In genomic region chr2:138727956-138728355, GRCh38 we compare ENCODE assay signal across 22 cellular contexts. TPM values are rescaled to one million over a fixed set of nuclear protein-coding genes. Genes with fewer than 3 reads are reported as not detected.
DNase-seq lines count a peak whose midpoint lies in the region; TF ChIP-seq lines count a peak whose summit lies in the region.
"Had no signal": no experiment of that assay in that cellular context is flagged by ENCODE, and none has a peak within 500 bp of the region (broad histone marks: within the 10 kb centered on the region; RNA-seq: fewer than 3 reads in every experiment).

No MANE protein-coding gene starts in this region.

- no peak overlapping the region for H2AK5ac ChIP-seq in H9 (ENCODE audit: insufficient read length, low read length)

- no peak overlapping the region for H2BK5ac ChIP-seq in H9 (ENCODE audit: insufficient read length, low read length)

- H3K4me1 Mint-ChIP-seq in H9 (peaks cover 16 to 33% of the 10 kb centered on the region in 2 experiments), neural progenitor cell (peaks cover 15% of the 10 kb centered on the region)
- H3K4me1 Mint-ChIP-seq: CD4-positive, CD25-positive, alpha-beta regulatory T cell; IgD-negative memory B cell had no signal

- no peak overlapping the region for H3K14ac ChIP-seq in H9 (ENCODE audit: insufficient read depth, low read length)

- H3K18ac ChIP-seq in H9 (ENCODE audit: insufficient read length, low read depth, low read length) = no peak overlapping the region

- in situ Hi-C loops in SK-MEL-5 (cut with HindIII; ENCODE audit: low pct_unique_long_range_greater_than_20kb, low sequenced_read_pairs) = no loop called here

- H3K4me2 ChIP-seq in H9 (ENCODE audit: insufficient read depth, insufficient read length, low read length) = no peak overlapping the region
- no peak overlapping the region for H3K4me2 ChIP-seq in neural progenitor cell
- H3K4me2 ChIP-seq: BLaER1 had no signal

- H2BK12ac ChIP-seq in H9 (ENCODE audit: insufficient read length, low read depth, low read length) = no peak overlapping the region

- WGBS in H9 (ENCODE audit: extremely low coverage, insufficient read length, low lambda C conversion rate) = no CpG with 5 or more reads among the region's 1 CpG

- H3K4me3 ChIP-seq in epithelial cell of proximal tubule (ENCODE audit: low read depth, low read length) = no peak overlapping the region
- no peak overlapping the region for H3K4me3 ChIP-seq in neural progenitor cell
- H3K4me3 ChIP-seq: BLaER1 had no signal

- H3K27me3 Mint-ChIP-seq in H9 (ENCODE audit: low read depth) = no peaks in the 10 kb centered on the region
- no peaks in the 10 kb centered on the region for H3K27me3 Mint-ChIP-seq in neural progenitor cell (ENCODE audit: insufficient read depth, low read depth)
- H3K27me3 Mint-ChIP-seq: CD4-positive, CD25-positive, alpha-beta regulatory T cell had no signal

- no peaks in the 10 kb centered on the region for H4K20me1 ChIP-seq in H9 (ENCODE audit: control insufficient read depth, insufficient read depth, insufficient read length)
- H4K20me1 ChIP-seq in neural progenitor cell (ENCODE audit: low read depth) = no peaks in the 10 kb centered on the region
- H4K20me1 ChIP-seq: BLaER1 had no signal

- H3K79me1 ChIP-seq in H9 (ENCODE audit: insufficient read depth, low read depth, low read length, poor library complexity, severe bottlenecking) = no peaks in the 10 kb centered on the region

- H3K9ac ChIP-seq in H9 (ENCODE audit: extremely low read depth, insufficient read length, low read length) (no peak overlapping the region), neural progenitor cell (no peak overlapping the region)
- H3K9ac ChIP-seq: BLaER1 had no signal

- peaks cover 0 to 5% (median 0%) of the 10 kb centered on the region in 3 experiments; a peak in 2 of 7 replicates for H3K36me3 Mint-ChIP-seq in H9 (ENCODE audit: insufficient read depth in 1 of 3, low read depth in 3 of 3)
- no peaks in the 10 kb centered on the region for H3K36me3 Mint-ChIP-seq in neural progenitor cell
- H3K36me3 Mint-ChIP-seq: CD4-positive, CD25-positive, alpha-beta regulatory T cell had no signal

- no peak overlapping the region for H3K23ac ChIP-seq in H9 (ENCODE audit: insufficient read length, low read depth, low read length)

- no peak overlapping the region for H4K8ac ChIP-seq in H9 (replicated peaks; ENCODE audit: insufficient read length, low read depth, low read length)

- H3T11ph ChIP-seq in H9 (ENCODE audit: low read length) = no peak overlapping the region

- no peak overlapping the region for H3K4ac ChIP-seq in H9 (ENCODE audit: low read depth, low read length)

- H3K9me3 Mint-ChIP-seq in H9 = peaks cover 0 to 3% of the 10 kb centered on the region in 2 experiments; a peak in 2 of 5 replicates
- H3K9me3 Mint-ChIP-seq in neural progenitor cell = peaks cover 2% of the 10 kb centered on the region
- H3K9me3 Mint-ChIP-seq: IgD-negative memory B cell had no signal

- DNase-seq in H9 (no peak), SK-MEL-5 (ENCODE audit: low read depth, low spot score) (peak; percentile 19), epithelial cell of proximal tubule (ENCODE audit: low read depth) (no peak), neural progenitor cell (ENCODE audit: low spot score) (no peak), NCI-H146 (lab: John Stamatoyannopoulos, UW) (no peak), DMS 273 treated with DMSO at 0.1 percent for 48 hours (lab: John Stamatoyannopoulos, UW) (no peak)
- DNase-seq in activated CD4-positive, alpha-beta T cell treated with anti-CD3 and anti-CD28 coated beads, Interleukin-2, amount 50 U/mL, for 1 hour = no peak
- DNase-seq: CD4-positive, CD25-positive, alpha-beta regulatory T cell; GDM1; GOT3; NCI-H1092 treated with DMSO at 0.1 percent for 48 hours; NCI-H1436; NCI-H2029; NCI-H446; NCI-H524 treated with DMSO at 0.1 percent for 48 hours; NCI-H774; T-helper 1 cell had no signal

- no peak overlapping the region for H4K91ac ChIP-seq in H9 (ENCODE audit: insufficient read length, low read depth, low read length)

- H3K27ac Mint-ChIP-seq in H9 (no peak overlapping the region; a peak in 1 of 7 replicates), neural progenitor cell (no peak overlapping the region)
- H3K27ac Mint-ChIP-seq: CD4-positive, CD25-positive, alpha-beta regulatory T cell; IgD-negative memory B cell had no signal

- no peak overlapping the region for H3K56ac ChIP-seq in H9 (ENCODE audit: insufficient read length, low read depth, low read length)

- H3K27ac ChIP-seq in H9 (ENCODE audit: insufficient read length, low read depth, low read length) = no peak overlapping the region
- H3K27ac ChIP-seq in neural progenitor cell = no peak overlapping the region
- H3K27ac ChIP-seq: BLaER1, HL-60 had no signal

- no peaks in the 10 kb centered on the region for H3K79me2 ChIP-seq in H9 (ENCODE audit: insufficient read depth, low read length)
- H3K79me2 ChIP-seq in neural progenitor cell (ENCODE audit: low read depth) = no peaks in the 10 kb centered on the region

- H2BK20ac ChIP-seq in H9 (ENCODE audit: low read depth, low read length, poor library complexity, severe bottlenecking) = no peak overlapping the region

- H2BK120ac ChIP-seq in H9 (ENCODE audit: low read depth, low read length, poor library complexity, severe bottlenecking) = no peak overlapping the region

- H3K4me3 Mint-ChIP-seq in H9 (no peak overlapping the region), neural progenitor cell (no peak overlapping the region)
- H3K4me3 Mint-ChIP-seq: CD4-positive, CD25-positive, alpha-beta regulatory T cell; IgD-negative memory B cell had no signal

- H3K4me1 ChIP-seq in H9 (ENCODE audit: insufficient read depth, low read length) (0 out of 2 replicates have a peak, but pooled peaks cover 2% of the 10 kb centered on the region), neural progenitor cell (peaks cover 23% of the 10 kb centered on the region)
- H3K4me1 ChIP-seq: BLaER1 had no signal

- peak; percentile 43; the same call in 2 of the 3 replicates for TF ChIP-seq CTCF in H9 (conservative IDR thresholded peaks at IDR 0.05)
- peak; percentile 33 for TF ChIP-seq CTCF in epithelial cell of proximal tubule (conservative IDR thresholded peaks at IDR 0.05; ENCODE audit: low read depth, low read length)
- TF ChIP-seq CTCF in neural progenitor cell (IDR thresholded peaks at IDR 0.05) = peak; percentile 17

- H3K9me3 ChIP-seq in H9 (ENCODE audit: control insufficient read depth, low read depth, low read length) (no peaks in the 10 kb centered on the region), neural progenitor cell (ENCODE audit: low read depth) (no peaks in the 10 kb centered on the region)
- H3K9me3 ChIP-seq: BLaER1 had no signal

- H3F3A ChIP-seq in neural progenitor cell (ENCODE audit: low read depth) = peaks cover 12% of the 10 kb centered on the region

- H3K27me3 ChIP-seq in H9 (ENCODE audit: insufficient read depth, low read length) (no peaks in the 10 kb centered on the region), neural progenitor cell (no peaks in the 10 kb centered on the region)
- H3K27me3 ChIP-seq: BLaER1 had no signal

- no peak overlapping the region for H4K5ac ChIP-seq in H9 (ENCODE audit: insufficient read length, low read depth, low read length)

- H2AFZ ChIP-seq in H9 (ENCODE audit: low read length) = no peak overlapping the region
- H2AFZ ChIP-seq in neural progenitor cell (replicated peaks) = no peak overlapping the region

- H3K23me2 ChIP-seq in H9 (ENCODE audit: insufficient read length, low read depth, low read length, poor library complexity, severe bottlenecking) = no peaks in the 10 kb centered on the region

- H2BK15ac ChIP-seq in H9 (ENCODE audit: low read depth, low read length) = no peak overlapping the region

- H3K36me3 ChIP-seq in neural progenitor cell = no peaks in the 10 kb centered on the region
- H3K36me3 ChIP-seq: BLaER1 had no signal

RNA-seq across cellular contexts. Expression of gene NXPH2, which starts 52.2 kb away (rescaled TPM):
- total RNA-seq in H9 (2021) (1.3 and 1.8 TPM in 2 replicates), epithelial cell of proximal tubule (0.12 and 2.0 TPM in 2 replicates), neural progenitor cell (ENCODE audit: low replicate concordance) (2.7 and 4.3 TPM in 2 replicates)
- total RNA-seq in SK-MEL-5 (2014; rRNA removed; shearing (Covaris generic)) = 0.43 TPM in 1 of 2 replicates, not detected in the other
- 0.87 TPM in 1 of 2 replicates, not detected in the other for polyA plus RNA-seq in SK-MEL-5 (2015; cell fraction: cytosol; rRNA removed)
- polyA plus RNA-seq in SK-MEL-5 (2015; cell fraction: nucleus; rRNA removed) = not detected in 2 replicates
- total RNA-seq: CD4-positive, CD25-positive, alpha-beta regulatory T cell; M059J had no signal
- polyA plus RNA-seq: AG04450; CD4-positive, CD25-positive, alpha-beta regulatory T cell; IgD-negative memory B cell had no signal
